ENCODE assay signal across 21 cellular contexts in genomic region chr5:14879985-14880589, GRCh38. TPM values are rescaled to one million over a fixed set of nuclear protein-coding genes. Genes with fewer than 3 reads are reported as not detected.
DNase-seq lines count a peak whose midpoint lies in the region; ATAC-seq, FAIRE-seq and TF ChIP-seq lines count a peak whose summit lies in the region.
"Had no signal": no experiment of that assay in that cellular context is flagged by ENCODE, and none has a peak within 500 bp of the region (broad histone marks: within the 10 kb centered on the region; RNA-seq: fewer than 3 reads in every experiment).

No MANE protein-coding gene starts in this region.

- POLR2A ChIA-PET in A549 (lab: Yijun Ruan, JAX) = interaction anchor here (0.6 kb wide), 1 partner anchor 54 kb away, joined by 4 read pairs; no protein-coding TSS in a partner anchor
- POLR2A ChIA-PET in WTC11 (lab: Charles Lee) = no interaction called here

- H3K27ac ChIP-seq in A549 = peak overlapping the region; percentile 4 to 29; a peak in 2 of 6 replicates
- H3K27ac ChIP-seq: adrenal gland, psoas muscle, SK-N-MC had no signal

- H3K27me3 Mint-ChIP-seq in WTC11 (ENCODE audit: low read depth) = peaks cover 3% of the 10 kb centered on the region; the same call in 1 of the 2 replicates
- H3K27me3 Mint-ChIP-seq: type B pancreatic cell had no signal

- CTCF ChIA-PET in A549 (lab: Yijun Ruan, JAX) = interaction anchor here (0.6 to 1.7 kb wide), 9 partner anchors 7 to 894 kb away, joined by 3 to 8 read pairs (median 3); no protein-coding TSS in a partner anchor
- CTCF ChIA-PET in WTC11 (lab: Charles Lee) = interaction anchor here (0.8 to 1.5 kb wide), 4 partner anchors 8 to 231 kb away, joined by 4 to 8 read pairs (median 6); partner anchors contain the start of gene ANKH

- TF ChIP-seq EP300 in A549 (IDR thresholded peaks at IDR 0.05) = no peak

- H3K27ac Mint-ChIP-seq in WTC11 = no peak overlapping the region
- no peak overlapping the region for H3K27ac Mint-ChIP-seq in stimulated activated effector memory CD8-positive, alpha-beta T cell treated with anti-CD3 and anti-CD28 coated beads, Interleukin-12 subunit alpha, Interleukin-12 subunit beta, amount 100 ng/mL, for 72 hours
- H3K27ac Mint-ChIP-seq: activated CD8-positive, alpha-beta memory T cell treated with anti-CD3 and anti-CD28 coated beads, Interleukin-2, amount 10 ng/mL, durations not matched to agents 7 days and 5 days; CD8-positive, alpha-beta T cell; type B pancreatic cell had no signal

- ATAC-seq in A549 = no peak; a peak in 1 of 6 replicates
- no peak for ATAC-seq in WTC11
- ATAC-seq in stimulated activated effector memory CD8-positive, alpha-beta T cell treated with anti-CD3 and anti-CD28 coated beads, Interleukin-12 subunit alpha, Interleukin-12 subunit beta, amount 100 ng/mL, for 72 hours = no peak
- no peak for ATAC-seq in HG03521 (IDR thresholded peaks at IDR 0.05; ENCODE audit: unreplicated experiment)
- ATAC-seq: activated CD4-positive, CD25-positive, alpha-beta regulatory T cell treated with anti-CD3 and anti-CD28 coated beads, Interleukin-2, amount 50 U/mL, for 24 hours; activated CD8-positive, alpha-beta memory T cell treated with anti-CD3 and anti-CD28 coated beads, Interleukin-2, amount 10 ng/mL, durations not matched to agents 7 days and 5 days; CD8-positive, alpha-beta T cell; left lobe of liver had no signal

- WGBS in A549 (ENCODE audit: missing lambda C conversion rate) = 64% methylated on average over 5 of the region's 5 CpGs

- TF ChIP-seq RAD21 in A549 (conservative IDR thresholded peaks at IDR 0.05 in 1 of 2, IDR thresholded peaks at IDR 0.05 in 1 of 2) = no peak

- DNase-seq in A549 (ENCODE audit: low read depth in 1 of 2, low spot score in 1 of 2) (no peak), HCEC 1CT (peak; percentile 25), WTC11 (ENCODE audit: low spot score) (no peak), fibroblast of pulmonary artery (ENCODE audit: low read depth) (peak; percentile 46), NCI-H526 (lab: John Stamatoyannopoulos, UW) (no peak), NCI-H345 (lab: John Stamatoyannopoulos, UW) (no peak)
- DNase-seq in stimulated activated effector memory CD8-positive, alpha-beta T cell treated with anti-CD3 and anti-CD28 coated beads, Interleukin-12 subunit alpha, Interleukin-12 subunit beta, amount 100 ng/mL, for 72 hours (ENCODE audit: low spot score in 2 of 2) = no peak
- DNase-seq: activated CD8-positive, alpha-beta memory T cell treated with anti-CD3 and anti-CD28 coated beads, Interleukin-2, amount 10 ng/mL, durations not matched to agents 7 days and 5 days; activated effector memory CD4-positive, alpha-beta T cell treated with Interleukin-2 at 50 U/mL for 16 hours; adrenal gland; CD8-positive, alpha-beta T cell; cerebellar nuclear complex; NCI-H1092 treated with DMSO at 0.1 percent for 48 hours; psoas muscle; stimulated activated naive CD4-positive, alpha-beta T cell treated with Interleukin-2 at 50 U/mL for 16 hours had no signal

- H3K4me3 Mint-ChIP-seq in WTC11 = no peak overlapping the region
- H3K4me3 Mint-ChIP-seq in stimulated activated effector memory CD8-positive, alpha-beta T cell treated with anti-CD3 and anti-CD28 coated beads, Interleukin-12 subunit alpha, Interleukin-12 subunit beta, amount 100 ng/mL, for 72 hours = no peak overlapping the region
- H3K4me3 Mint-ChIP-seq: activated CD8-positive, alpha-beta memory T cell treated with anti-CD3 and anti-CD28 coated beads, Interleukin-2, amount 10 ng/mL, durations not matched to agents 7 days and 5 days; CD8-positive, alpha-beta T cell; neural crest cell; type B pancreatic cell had no signal

- no peak for FAIRE-seq in A549 (lab: Jason Lieb, UNC)

- H3K36me3 Mint-ChIP-seq in WTC11 = peaks cover 4% of the 10 kb centered on the region; the same call in 1 of the 2 replicates
- H3K36me3 Mint-ChIP-seq in stimulated activated effector memory CD8-positive, alpha-beta T cell treated with anti-CD3 and anti-CD28 coated beads, Interleukin-12 subunit alpha, Interleukin-12 subunit beta, amount 100 ng/mL, for 72 hours = no peaks in the 10 kb centered on the region
- H3K36me3 Mint-ChIP-seq: activated CD8-positive, alpha-beta memory T cell treated with anti-CD3 and anti-CD28 coated beads, Interleukin-2, amount 10 ng/mL, durations not matched to agents 7 days and 5 days; CD8-positive, alpha-beta T cell; type B pancreatic cell had no signal

- H3K9me3 ChIP-seq in A549 = no peaks in the 10 kb centered on the region
- H3K9me3 ChIP-seq: adrenal gland, psoas muscle had no signal

- H3K4me2 ChIP-seq in A549 = peak overlapping the region; percentile 41; the same call in 2 of the 3 replicates

- H3K9me3 Mint-ChIP-seq in WTC11 = peaks cover 4% of the 10 kb centered on the region
- no peaks in the 10 kb centered on the region for H3K9me3 Mint-ChIP-seq in stimulated activated effector memory CD8-positive, alpha-beta T cell treated with anti-CD3 and anti-CD28 coated beads, Interleukin-12 subunit alpha, Interleukin-12 subunit beta, amount 100 ng/mL, for 72 hours
- H3K9me3 Mint-ChIP-seq: CD8-positive, alpha-beta T cell; neural crest cell; type B pancreatic cell had no signal

- no peak for TF ChIP-seq POLR2A in A549 (IDR thresholded peaks at IDR 0.05; ENCODE audit: low read length)

- no peak overlapping the region for H3K4me3 ChIP-seq in A549
- no peak overlapping the region for H3K4me3 ChIP-seq in fibroblast of pulmonary artery (replicated peaks; ENCODE audit: low read depth, low read length)
- H3K4me3 ChIP-seq: adrenal gland, psoas muscle, SK-N-MC had no signal

- H3K4me1 Mint-ChIP-seq in WTC11 = no peaks in the 10 kb centered on the region
- H3K4me1 Mint-ChIP-seq in stimulated activated effector memory CD8-positive, alpha-beta T cell treated with anti-CD3 and anti-CD28 coated beads, Interleukin-12 subunit alpha, Interleukin-12 subunit beta, amount 100 ng/mL, for 72 hours = no peaks in the 10 kb centered on the region
- H3K4me1 Mint-ChIP-seq: activated CD8-positive, alpha-beta memory T cell treated with anti-CD3 and anti-CD28 coated beads, Interleukin-2, amount 10 ng/mL, durations not matched to agents 7 days and 5 days; neural crest cell had no signal

- no peak for TF ChIP-seq CTCF in A549 (IDR thresholded peaks at IDR 0.05)
- TF ChIP-seq CTCF in WTC11 (IDR thresholded peaks at IDR 0.05) = no peak
- TF ChIP-seq CTCF in fibroblast of pulmonary artery (IDR thresholded peaks at IDR 0.05; ENCODE audit: low read length, missing control alignments) = no peak

- H3K4me1 ChIP-seq in A549 = peaks cover 22% of the 10 kb centered on the region
- H3K4me1 ChIP-seq: adrenal gland had no signal

TF ChIP-seq in A549, 52 proteins besides CTCF, POLR2A, EP300 and RAD21:
- TF ChIP-seq HOXA7 (CRISPR knock-in tag; IDR thresholded peaks at IDR 0.05) = no peak
- peak; percentile 93 for TF ChIP-seq CEBPB (IDR thresholded peaks at IDR 0.05)

TF ChIP-seq in WTC11, 78 proteins besides CTCF, POLR2A, EP300 and RAD21:
- TF ChIP-seq MXD4 (CRISPR knock-in tag; IDR thresholded peaks at IDR 0.05; ENCODE audit: borderline replicate concordance) (no peak), GABPB1 (CRISPR knock-in tag; IDR thresholded peaks at IDR 0.05) (peak; percentile 72)

RNA-seq across cellular contexts. Expression of gene ANKH, which starts 8.5 kb away (rescaled TPM):
- 17.3 and 18.7 TPM in 2 replicates for polyA plus RNA-seq in A549 (2011; rRNA removed)
- polyA plus RNA-seq in A549 (2012; cell fraction: cytosol; rRNA removed) = 22.3 and 23.0 TPM in 2 replicates
- 17.3 and 17.9 TPM in 2 replicates for polyA plus RNA-seq in A549 (2012; cell fraction: nucleus; rRNA removed)
- 11.7 to 13.8 TPM (median 13.3 TPM) in 3 replicates for polyA plus RNA-seq in A549 (2017; fragmentation: RNase III; extraction: RNeasy Plus Mini Kit Qiagen cat#74134 plus additional on column Dnase treatment)
- 35.3 and 37.0 TPM in 2 replicates for polyA minus RNA-seq in A549 (2011; rRNA and poly(A)+ RNA removed)
- total RNA-seq in WTC11 (2021) = 16.9 to 19.6 TPM (median 18.6 TPM) in 3 replicates

Comparison
In these comparisons a context has a peak if more than half of its experiments do, and no peak if none do; other contexts are left out.
1. DNase-seq: peak in HCEC 1CT (single experiment) and fibroblast of pulmonary artery (single experiment); none in A549 (0 of 2), WTC11 (single experiment), stimulated activated effector memory CD8-positive, alpha-beta T cell treated with anti-CD3 and anti-CD28 coated beads, Interleukin-12 subunit alpha, Interleukin-12 subunit beta, amount 100 ng/mL, for 72 hours (0 of 2), NCI-H526 (0 of 2) and NCI-H345 (single experiment).